ENCODE assay signal across 8 cellular contexts in the genomic region with DNA sequence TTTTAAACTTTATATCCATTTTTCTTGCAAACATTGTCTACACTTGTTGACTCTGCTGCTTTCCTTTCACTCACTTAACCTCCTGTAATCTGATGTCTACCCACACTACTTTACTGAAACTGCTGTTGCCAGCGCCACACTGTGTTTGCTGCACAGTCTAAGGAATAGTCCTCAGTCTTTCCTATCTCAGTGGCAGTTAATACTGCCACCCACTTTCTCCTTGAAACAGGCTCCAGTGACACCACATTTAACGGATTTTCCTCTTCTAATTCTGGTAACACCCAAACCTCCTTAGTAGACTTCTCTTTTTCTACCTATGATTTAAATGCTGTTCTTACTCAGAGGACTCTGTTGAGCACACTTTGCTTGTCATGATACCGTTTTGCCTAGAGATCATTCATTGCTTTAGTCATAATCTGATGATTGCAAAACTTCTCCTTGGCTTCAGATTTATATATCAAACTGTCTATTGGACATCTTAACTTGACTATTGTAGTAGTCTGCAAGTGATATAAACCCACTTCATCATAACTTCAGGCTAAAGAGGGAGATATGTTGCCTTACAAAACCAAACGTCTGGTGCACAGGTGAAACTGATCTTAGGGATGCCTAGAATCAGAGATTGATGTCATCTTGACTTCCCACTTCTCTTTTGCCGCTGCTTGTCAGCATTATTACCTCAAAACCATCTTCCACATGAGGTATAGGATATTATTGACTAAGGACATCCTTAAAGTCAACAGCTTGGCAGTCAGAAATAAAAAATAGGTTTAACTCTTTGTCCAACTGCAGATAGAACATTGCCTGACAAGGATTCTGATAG.
DNase-seq lines count a peak whose midpoint lies in the region; ATAC-seq and TF ChIP-seq lines count a peak whose summit lies in the region.

No MANE protein-coding gene starts in this region.

- no peak overlapping the region for H3K9ac ChIP-seq in colonic mucosa (ENCODE audit: low read depth in 2 of 2, low read length in 2 of 2)

- no peak overlapping the region for H3K27ac ChIP-seq in colonic mucosa

- intact Hi-C loops in colonic mucosa (cut with DNase I), result no loop called here

- H3K4me1 ChIP-seq in colonic mucosa, result no peaks in the 10 kb centered on the region

- H3K27me3 ChIP-seq in colonic mucosa, result no peaks in the 10 kb centered on the region

- no peak overlapping the region for H3K4me3 ChIP-seq in colonic mucosa

- TF ChIP-seq CTCF in GM13977 (IDR thresholded peaks at IDR 0.05; ENCODE audit: extremely low read depth, insufficient read depth, missing control alignments) (peak; percentile 30), colonic mucosa (IDR thresholded peaks at IDR 0.05) (no peak)

- ATAC-seq in HG02642 (IDR thresholded peaks at IDR 0.05; ENCODE audit: poor library complexity, unreplicated experiment) (peak; percentile 49), left lobe of liver (peak; percentile 23)

- no peaks in the 10 kb centered on the region for H3K36me3 ChIP-seq in colonic mucosa

- in situ Hi-C loops in GM13977 (cut with MboI; ENCODE audit: low pct_unique_long_range_greater_than_20kb, low sequenced_read_pairs, unreplicated experiment), result no loop called here

- H3K9me3 ChIP-seq in colonic mucosa, result no peaks in the 10 kb centered on the region

- no peak for DNase-seq in GM13977 (ENCODE audit: low spot score)
- DNase-seq in SIG-M5 treated with dmso at 0.1 percent for 504 hours (lab: John Stamatoyannopoulos, UW; ENCODE audit: unreplicated experiment), result peak; percentile 58
- no peak for DNase-seq in left lobe of liver (ENCODE audit: low spot score)
- no peak for DNase-seq in NK-92 (lab: John Stamatoyannopoulos, UW; ENCODE audit: unreplicated experiment)
- DNase-seq in epidermal melanocyte (ENCODE audit: insufficient read length, low spot score), result no peak
- DNase-seq in colonic mucosa, result no peak
- no peak for DNase-seq in globus pallidus (ENCODE audit: low spot score)
